In the genomic region with DNA sequence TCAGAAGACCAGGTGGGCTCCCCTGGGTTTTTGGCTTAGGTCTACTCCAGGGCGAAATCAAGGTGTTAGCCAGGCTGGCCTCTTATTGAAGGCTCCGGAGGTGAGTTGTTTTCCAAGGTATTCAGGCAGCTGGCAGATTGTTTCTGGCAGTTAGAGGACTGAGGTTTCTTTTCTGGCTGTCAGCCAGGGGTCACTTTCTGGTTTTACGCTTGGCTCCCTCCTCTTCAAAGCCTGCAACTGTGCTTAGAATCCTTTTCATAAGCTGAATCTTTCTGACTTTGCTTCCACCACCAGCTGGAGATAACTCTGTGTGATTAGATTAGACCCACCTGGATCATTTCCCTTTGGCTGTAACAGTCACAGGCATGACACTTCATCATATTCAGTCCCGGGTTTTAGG, we compare ENCODE assay signal across 9 cellular contexts. TPM values are rescaled to one million over a fixed set of nuclear protein-coding genes. Genes with fewer than 3 reads are reported as not detected.
DNase-seq lines count a peak whose midpoint lies in the region; ATAC-seq and TF ChIP-seq lines count a peak whose summit lies in the region.
"Had no signal": no experiment of that assay in that cellular context is flagged by ENCODE, and none has a peak within 500 bp of the region (broad histone marks: within the 10 kb centered on the region; RNA-seq: fewer than 3 reads in every experiment).

No MANE protein-coding gene starts in this region.

- H3K27me3 ChIP-seq in spleen (replicated peaks in 1 of 7): no peaks in the 10 kb centered on the region

- no peak for TF ChIP-seq POLR2A in spleen (IDR thresholded peaks at IDR 0.05)

- peak; percentile 56 for DNase-seq in Jurkat, Clone E6-1 (ENCODE audit: low read depth, low spot score)
- peak; percentile 83 for DNase-seq in RPMI8226
- peak; percentile 51 to 53 for DNase-seq in lung microvascular endothelial cell (ENCODE audit: low read depth in 2 of 2)
- DNase-seq in midbrain (lab: John Stamatoyannopoulos, UW): no peak
- no peak for DNase-seq in ureter (ENCODE audit: low spot score)
- no peak for DNase-seq in spleen
- no peak for DNase-seq in left ventricle myocardium superior
- DNase-seq: lower lobe of right lung had no signal

- ATAC-seq in GM18498 (IDR thresholded peaks at IDR 0.05; ENCODE audit: unreplicated experiment): peak; percentile 54
- ATAC-seq in left ventricle myocardium superior: no peak

- peaks cover 0 to 8% (median 0%) of the 10 kb centered on the region in 6 donors for H3K4me1 ChIP-seq in spleen

- intact Hi-C loops in spleen (cut with DNase I; ENCODE audit: low total_unique reads): no loop called here
- intact Hi-C loops in left ventricle myocardium superior (cut with micrococcal nuclease): no loop called here

- H3K27ac ChIP-seq in spleen: no peak overlapping the region
- H3K27ac ChIP-seq: lower lobe of right lung had no signal

- WGBS in spleen, 5 donors: 42 to 56% (median 46%) methylated on average over 4 of the region's 4 CpGs

- TF ChIP-seq CTCF in spleen (IDR thresholded peaks at IDR 0.05 in 8 of 11, conservative IDR thresholded peaks at IDR 0.05 in 3 of 11): no peak

- H3K9me3 ChIP-seq in spleen: no peaks in the 10 kb centered on the region
- H3K9me3 ChIP-seq: lower lobe of right lung had no signal

- no peak overlapping the region for H3K4me3 ChIP-seq in Jurkat, Clone E6-1 (ENCODE audit: low read length)
- no peak overlapping the region for H3K4me3 ChIP-seq in spleen
- H3K4me3 ChIP-seq: lower lobe of right lung had no signal

- H3K36me3 ChIP-seq in spleen: no peaks in the 10 kb centered on the region
- H3K36me3 ChIP-seq: lower lobe of right lung had no signal

RNA-seq across cellular contexts. Expression of a gene that starts 24.6 kb away (rescaled TPM):
- 31.4 TPM for polyA plus RNA-seq in Jurkat, Clone E6-1 (2012; ENCODE audit: insufficient read depth, insufficient read length)
- 37.3 and 53.4 TPM in 2 replicates for total RNA-seq in lung microvascular endothelial cell
- total RNA-seq in ureter: 13.5 TPM
- 10 to 100 TPM; 11.7 to 21.4 (median 16.4) TPM for total RNA-seq in spleen
- polyA plus RNA-seq in spleen: 10 to 100 TPM in 2 of 3 donors, 1 to 10 TPM in 1; 5.4 to 13.6 (median 10.1) TPM
- total RNA-seq in left ventricle myocardium superior: 28.3 TPM

Comparison
In these comparisons a context has a peak if more than half of its experiments do, and no peak if none do; other contexts are left out.
1. DNase-seq: peak in Jurkat, Clone E6-1 (single experiment), RPMI8226 (single experiment) and lung microvascular endothelial cell (2 of 2); none in midbrain (single experiment), ureter (single experiment), spleen (single experiment) and left ventricle myocardium superior (single experiment).